Comparison of ENCODE assay signal across 11 cellular contexts in the genomic region with DNA sequence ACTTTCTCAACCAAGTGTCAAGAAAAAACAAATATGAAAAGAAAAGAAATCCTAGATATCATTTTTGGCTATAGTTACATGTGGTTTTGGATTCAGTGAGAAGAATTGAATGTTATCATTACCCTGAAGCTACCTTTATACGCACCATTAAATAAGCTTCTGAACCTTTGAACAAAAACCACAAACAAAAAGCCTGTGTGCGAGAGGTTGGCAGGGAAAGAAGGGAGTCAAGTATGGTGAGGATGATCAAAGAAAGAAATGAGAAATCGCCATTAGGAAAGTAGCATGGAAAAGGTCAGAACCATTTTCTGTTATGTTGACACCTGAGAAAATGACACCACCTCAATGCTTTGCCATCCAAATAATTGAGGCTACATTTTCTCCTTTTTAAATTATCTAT. TPM values are rescaled to one million over a fixed set of nuclear protein-coding genes. Genes with fewer than 3 reads are reported as not detected.
DNase-seq lines count a peak whose midpoint lies in the region; ATAC-seq, FAIRE-seq and TF ChIP-seq lines count a peak whose summit lies in the region.
"Had no signal": no experiment of that assay in that cellular context is flagged by ENCODE, and none has a peak within 500 bp of the region (broad histone marks: within the 10 kb centered on the region; RNA-seq: fewer than 3 reads in every experiment).

No MANE protein-coding gene starts in this region.

- DNase-seq in DND-41 (peak; percentile 36), RCC 7860 (ENCODE audit: low spot score) (peak; percentile 68), kidney epithelial cell (ENCODE audit: low read depth) (peak; percentile 64), NCI-H1694 treated with DMSO at 0.1 percent for 48 hours (lab: John Stamatoyannopoulos, UW) (no peak), uterus (no peak)
- DNase-seq: activated effector memory CD4-positive, alpha-beta T cell treated with Interleukin-2 at 50 U/mL for 16 hours; stimulated activated CD4-positive, alpha-beta T cell treated with anti-CD3 and anti-CD28 coated beads, Interleukin-4, amount 100 ng/mL, for 4 hours; testis had no signal

- FAIRE-seq in RCC 7860 (lab: Jason Lieb, UNC) = no peak

- peak overlapping the region; percentile 73 for H3K9ac ChIP-seq in DND-41 (ENCODE audit: low read depth, low read length)
- H3K9ac ChIP-seq in HUES6 (ENCODE audit: low read length) = no peak overlapping the region

- TF ChIP-seq CTCF in DND-41 (IDR thresholded peaks at IDR 0.05; ENCODE audit: borderline replicate concordance, extremely low read depth, low read length, poor library complexity, severe bottlenecking) (no peak), kidney epithelial cell (IDR thresholded peaks at IDR 0.05; ENCODE audit: insufficient read depth, low read length, poor library complexity, severe bottlenecking) (no peak), uterus (IDR thresholded peaks at IDR 0.05) (no peak)

- H3K79me2 ChIP-seq in DND-41 (ENCODE audit: insufficient read depth, low read length) = peaks cover 34% of the 10 kb centered on the region

- intact Hi-C loops in uterus (cut with DNase I; ENCODE audit: low total_unique reads) = no loop called here

- H3K27ac ChIP-seq in DND-41 (ENCODE audit: low read length) (peak overlapping the region; percentile 92), HUES6 (ENCODE audit: low read depth, low read length) (peak overlapping the region; percentile 97; the same call in 1 of the 2 replicates), uterus (no peak overlapping the region)
- H3K27ac ChIP-seq: testis had no signal

- H3K4me3 ChIP-seq in DND-41 (ENCODE audit: low read depth in 1 of 2, low read length in 2 of 2) = peak overlapping the region in 1 of 2 experiments; percentile 79; a peak in 2 of 4 replicates
- H3K4me3 ChIP-seq in HUES6 (ENCODE audit: low read depth, low read length) = no peak overlapping the region
- H3K4me3 ChIP-seq in kidney epithelial cell (ENCODE audit: low read depth, low read length) = no peak overlapping the region
- no peak overlapping the region for H3K4me3 ChIP-seq in uterus
- H3K4me3 ChIP-seq: testis had no signal

- H4K20me1 ChIP-seq in DND-41 (ENCODE audit: insufficient read depth, low read length) = no peaks in the 10 kb centered on the region

- no peaks in the 10 kb centered on the region for H3K36me3 ChIP-seq in DND-41 (ENCODE audit: insufficient read depth, low read length)
- H3K36me3 ChIP-seq in HUES6 (ENCODE audit: control insufficient read depth, insufficient read depth, low read length) = no peaks in the 10 kb centered on the region; the same call in 1 of the 2 replicates
- no peaks in the 10 kb centered on the region for H3K36me3 ChIP-seq in kidney epithelial cell (ENCODE audit: control insufficient read depth, insufficient read depth, low read length)
- H3K36me3 ChIP-seq in uterus = no peaks in the 10 kb centered on the region

- TF ChIP-seq POLR2A in GM18505 (IDR thresholded peaks at IDR 0.05; ENCODE audit: borderline replicate concordance, extremely low read depth, insufficient read depth, insufficient read length) (no peak), uterus (IDR thresholded peaks at IDR 0.05) (no peak)

- H3K9me3 ChIP-seq in DND-41 (ENCODE audit: insufficient read depth, low read length, severe bottlenecking) (no peaks in the 10 kb centered on the region), HUES6 (ENCODE audit: control insufficient read depth, insufficient read depth, low read depth, low read length) (no peaks in the 10 kb centered on the region), uterus (no peaks in the 10 kb centered on the region)
- H3K9me3 ChIP-seq: testis had no signal

- no peaks in the 10 kb centered on the region for H3K27me3 ChIP-seq in DND-41 (ENCODE audit: insufficient read depth, low read length, poor library complexity)
- H3K27me3 ChIP-seq in HUES6 (ENCODE audit: control insufficient read depth, insufficient read depth, low read length) = no peaks in the 10 kb centered on the region
- no peaks in the 10 kb centered on the region for H3K27me3 ChIP-seq in kidney epithelial cell (ENCODE audit: control insufficient read depth, insufficient read depth, low read length)
- H3K27me3 ChIP-seq in uterus = no peaks in the 10 kb centered on the region
- H3K27me3 ChIP-seq: testis had no signal

- peak overlapping the region; percentile 90 for H3K4me2 ChIP-seq in DND-41 (ENCODE audit: insufficient read depth, low read length)

- ATAC-seq in DND-41 (ENCODE audit: insufficient read depth, low read depth) (no peak), GM18505 (IDR thresholded peaks at IDR 0.05; ENCODE audit: unreplicated experiment) (no peak), HG03135 (IDR thresholded peaks at IDR 0.05; ENCODE audit: unreplicated experiment) (no peak)

- H3K4me1 ChIP-seq in DND-41 (ENCODE audit: insufficient read depth, low read length) (peaks cover 54% of the 10 kb centered on the region), HUES6 (ENCODE audit: control insufficient read depth, insufficient read depth, low read length) (peaks cover 14% of the 10 kb centered on the region), uterus (no peaks in the 10 kb centered on the region)

- peak overlapping the region; percentile 75 for H2AFZ ChIP-seq in DND-41 (ENCODE audit: low read depth, low read length)

RNA-seq across cellular contexts. Expression of a gene that starts 1.2 kb away (rescaled TPM):
- 30.1 and 31.7 TPM in 2 replicates for total RNA-seq in kidney epithelial cell
- total RNA-seq in uterus = 1 to 10 TPM in 1 of 4 donors, under 1 TPM in 1, not detected in 2; 0.61 to 5.1 TPM

Comparison
In these comparisons a context has a peak if more than half of its experiments do, and no peak if none do; other contexts are left out.
1. DNase-seq: peak in DND-41 (single experiment), RCC 7860 (single experiment) and kidney epithelial cell (single experiment); none in NCI-H1694 treated with DMSO at 0.1 percent for 48 hours (single experiment) and uterus (0 of 2).
2. H3K27ac ChIP-seq: peak in DND-41 (single experiment) and HUES6 (single experiment); none in uterus (0 of 2).